Comparison of ENCODE assay signal across 1 cellular context in the genomic region with DNA sequence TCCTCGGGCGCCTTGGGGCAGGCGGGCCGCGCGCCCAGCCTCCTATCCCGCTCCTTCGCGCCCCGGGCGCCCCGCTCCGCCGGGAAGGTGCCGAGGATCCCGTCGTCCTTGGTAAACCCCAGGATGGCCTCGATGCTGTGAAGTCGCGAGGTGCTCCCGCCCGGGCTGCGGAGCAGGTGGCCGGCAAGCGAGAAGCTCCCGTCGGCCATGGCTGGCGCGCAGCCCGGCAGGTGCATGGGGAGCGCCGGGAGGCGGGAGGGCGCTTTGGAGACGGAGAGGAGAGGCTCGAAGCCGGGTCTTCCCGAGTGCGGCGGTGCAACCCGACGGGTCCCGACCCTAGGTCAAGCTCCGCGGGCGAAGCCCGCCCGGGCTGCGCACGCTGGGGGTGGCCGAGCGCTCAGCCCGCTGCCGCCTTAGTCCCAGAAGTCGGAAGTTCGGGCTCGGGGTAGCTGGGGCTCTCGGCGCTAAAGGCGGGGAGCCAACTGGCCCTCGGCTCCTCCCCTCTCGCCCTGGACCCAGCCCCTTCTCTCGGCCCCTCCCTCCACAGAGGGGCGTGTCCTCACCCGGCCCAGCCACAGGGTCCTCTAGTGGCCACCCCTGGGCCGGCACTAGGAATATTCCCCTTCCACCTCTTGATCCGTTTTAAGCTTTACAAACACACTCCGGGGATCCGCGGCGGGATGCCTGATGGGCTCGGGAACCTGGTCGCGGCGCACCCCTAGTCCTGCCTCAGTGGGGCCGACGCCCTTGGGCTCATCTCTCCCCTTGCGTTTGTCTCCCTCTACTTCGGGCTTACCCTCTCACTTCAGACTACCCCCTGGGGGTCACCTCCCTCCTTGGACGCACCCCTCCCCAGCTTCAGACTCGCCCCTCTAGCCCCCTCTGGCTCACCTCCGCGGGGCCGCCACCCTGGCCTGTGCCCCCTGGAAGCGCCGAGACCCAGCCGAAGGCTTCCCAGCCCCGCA.
A peak's percentile ranks its signal among the peaks of the same experiment; 100 is the strongest.
TF ChIP-seq lines count a peak whose summit lies in the region.

TSS of gene RAX (minus strand) at position 484 of the 965 bp plus-strand sequence. CDS start at position 236, 248 bp downstream.

TF ChIP-seq in H1, 55 proteins besides CTCF, POLR2A, EP300 and RAD21 (continues in another document):
- no peak for TF ChIP-seq JUN (IDR thresholded peaks at IDR 0.05; ENCODE audit: low read depth, low read length)
- TF ChIP-seq KDM1A (IDR thresholded peaks at IDR 0.05; ENCODE audit: borderline replicate concordance, low read length) = 0 out of 2 replicates have a peak, but pooled peaks have one; percentile 71
- TF ChIP-seq SP1 (IDR thresholded peaks at IDR 0.05; ENCODE audit: low read depth, low read length) = peak; percentile 81
- no peak for TF ChIP-seq TAF7 (optimal IDR thresholded peaks at IDR 0.05; ENCODE audit: borderline replicate concordance, low read depth, low read length)
- TF ChIP-seq YY1 (IDR thresholded peaks at IDR 0.05; ENCODE audit: low read depth, low read length) = peak; percentile 68; the same call in 1 of the 2 replicates
- no peak for TF ChIP-seq CEBPB (IDR thresholded peaks at IDR 0.05; ENCODE audit: low read depth, low read length)
- no peak for TF ChIP-seq KDM5A (IDR thresholded peaks at IDR 0.05; ENCODE audit: low read length)
- no peak for TF ChIP-seq BCL11A (IDR thresholded peaks at IDR 0.05; ENCODE audit: low read depth in 2 of 2, low read length in 2 of 2)
- no peak for TF ChIP-seq POLR2AphosphoS5 (IDR thresholded peaks at IDR 0.05; ENCODE audit: low read depth, low read length)
- TF ChIP-seq BRCA1 (IDR thresholded peaks at IDR 0.05; ENCODE audit: low read depth, low read length) = no peak
- TF ChIP-seq POU5F1 (IDR thresholded peaks at IDR 0.05; ENCODE audit: low read depth, low read length) = no peak
- TF ChIP-seq, protein P1, sequence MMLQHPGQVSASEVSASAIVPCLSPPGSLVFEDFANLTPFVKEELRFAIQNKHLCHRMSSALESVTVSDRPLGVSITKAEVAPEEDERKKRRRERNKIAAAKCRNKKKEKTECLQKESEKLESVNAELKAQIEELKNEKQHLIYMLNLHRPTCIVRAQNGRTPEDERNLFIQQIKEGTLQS (IDR thresholded peaks at IDR 0.05; ENCODE audit: insufficient read depth, low read depth, low read length) = no peak
- TF ChIP-seq NRF1 (IDR thresholded peaks at IDR 0.05; ENCODE audit: low read depth, low read length) = no peak
- TF ChIP-seq EGR1 (IDR thresholded peaks at IDR 0.05; ENCODE audit: borderline replicate concordance, low read depth, low read length) = no peak
- TF ChIP-seq SIX5 (IDR thresholded peaks at IDR 0.05; ENCODE audit: low read depth, low read length) = no peak
- no peak for TF ChIP-seq PHF8 (conservative IDR thresholded peaks at IDR 0.05; ENCODE audit: low read depth, low read length)
- TF ChIP-seq CREB1 (IDR thresholded peaks at IDR 0.05) = no peak
- peak; percentile 52; the same call in 1 of the 2 replicates for TF ChIP-seq TAF1 (IDR thresholded peaks at IDR 0.05; ENCODE audit: low read depth, low read length)
- TF ChIP-seq ZNF274 (IDR thresholded peaks at IDR 0.05; ENCODE audit: borderline replicate concordance, extremely low read depth, low read length) = no peak
- TF ChIP-seq HDAC2 (IDR thresholded peaks at IDR 0.05; ENCODE audit: borderline replicate concordance in 1 of 2, low read depth in 2 of 2, low read length in 2 of 2) = 0 out of 4 replicates have a peak, but pooled peaks of 1 of the 2 experiments have one; percentile 14
- TF ChIP-seq CBX5 (IDR thresholded peaks at IDR 0.05; ENCODE audit: low read depth, low read length) = no peak
- TF ChIP-seq RFX5 (IDR thresholded peaks at IDR 0.05; ENCODE audit: borderline replicate concordance, low read depth, low read length) = no peak
- peak; percentile 79 for TF ChIP-seq ASH2L (IDR thresholded peaks at IDR 0.05; ENCODE audit: low read length)
- no peak for TF ChIP-seq SUZ12 (IDR thresholded peaks at IDR 0.05; ENCODE audit: low read length)
- no peak for TF ChIP-seq ATF2 (IDR thresholded peaks at IDR 0.05; ENCODE audit: low read length)
- no peak for TF ChIP-seq GABPA (IDR thresholded peaks at IDR 0.05; ENCODE audit: borderline replicate concordance, insufficient read depth, low read length)
- no peak for TF ChIP-seq CBX8 (IDR thresholded peaks at IDR 0.05; ENCODE audit: borderline replicate concordance, low read depth, low read length)
- peak; percentile 84 for TF ChIP-seq RBBP5 (IDR thresholded peaks at IDR 0.05; ENCODE audit: borderline replicate concordance, low read depth, low read length)
- TF ChIP-seq FOSL1 (IDR thresholded peaks at IDR 0.05; ENCODE audit: insufficient read depth, low read depth, low read length) = no peak
- no peak for TF ChIP-seq NANOG (IDR thresholded peaks at IDR 0.05; ENCODE audit: insufficient read depth, low read depth, low read length, poor library complexity, severe bottlenecking)
- no peak for TF ChIP-seq MAFK (IDR thresholded peaks at IDR 0.05; ENCODE audit: low read depth, low read length)
- TF ChIP-seq RNF2 (IDR thresholded peaks at IDR 0.05; ENCODE audit: borderline replicate concordance, low read depth, low read length, missing control alignments, poor library complexity, severe bottlenecking) = peak; percentile 45
- TF ChIP-seq TBP (IDR thresholded peaks at IDR 0.05; ENCODE audit: low read depth, low read length) = peak; percentile 48; the same call in 1 of the 2 replicates
- TF ChIP-seq BACH1 (IDR thresholded peaks at IDR 0.05; ENCODE audit: low read length) = no peak
- peak; percentile 35 for TF ChIP-seq EZH2 (IDR thresholded peaks at IDR 0.05; ENCODE audit: low read depth, low read length, severe bottlenecking)
- TF ChIP-seq SIN3A (conservative IDR thresholded peaks at IDR 0.05 in 1 of 2, IDR thresholded peaks at IDR 0.05 in 1 of 2; ENCODE audit: low read depth in 1 of 2, low read length in 2 of 2) = 0 out of 4 replicates have a peak, but pooled peaks of 1 of the 2 experiments have one; percentile 21
- no peak for TF ChIP-seq JUND (IDR thresholded peaks at IDR 0.05; ENCODE audit: low read length)
- no peak for TF ChIP-seq RXRA (IDR thresholded peaks at IDR 0.05; ENCODE audit: insufficient read depth, low read depth, low read length)
- TF ChIP-seq, protein P2, sequence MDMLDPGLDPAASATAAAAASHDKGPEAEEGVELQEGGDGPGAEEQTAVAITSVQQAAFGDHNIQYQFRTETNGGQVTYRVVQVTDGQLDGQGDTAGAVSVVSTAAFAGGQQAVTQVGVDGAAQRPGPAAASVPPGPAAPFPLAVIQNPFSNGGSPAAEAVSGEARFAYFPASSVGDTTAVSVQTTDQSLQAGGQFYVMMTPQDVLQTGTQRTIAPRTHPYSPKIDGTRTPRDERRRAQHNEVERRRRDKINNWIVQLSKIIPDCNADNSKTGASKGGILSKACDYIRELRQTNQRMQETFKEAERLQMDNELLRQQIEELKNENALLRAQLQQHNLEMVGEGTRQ (IDR thresholded peaks at IDR 0.05; ENCODE audit: low read length) = no peak
- peak; percentile 16 for TF ChIP-seq CHD7 (IDR thresholded peaks at IDR 0.05; ENCODE audit: insufficient replicate concordance, low read length)
- 0 out of 2 replicates have a peak, but pooled peaks have one; percentile 56 for TF ChIP-seq TCF12 (IDR thresholded peaks at IDR 0.05; ENCODE audit: low read depth, low read length)
- peak; percentile 44 for TF ChIP-seq CTBP2 (IDR thresholded peaks at IDR 0.05; ENCODE audit: borderline replicate concordance, insufficient read depth, insufficient read length, low read length)
- TF ChIP-seq SRF (IDR thresholded peaks at IDR 0.05; ENCODE audit: low read depth, low read length) = no peak
- no peak for TF ChIP-seq HDAC6 (IDR thresholded peaks at IDR 0.05; ENCODE audit: low read depth, low read length)
- TF ChIP-seq, protein P3, sequence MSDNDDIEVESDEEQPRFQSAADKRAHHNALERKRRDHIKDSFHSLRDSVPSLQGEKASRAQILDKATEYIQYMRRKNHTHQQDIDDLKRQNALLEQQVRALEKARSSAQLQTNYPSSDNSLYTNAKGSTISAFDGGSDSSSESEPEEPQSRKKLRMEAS (IDR thresholded peaks at IDR 0.05) = peak; percentile 100
- TF ChIP-seq TEAD4 (IDR thresholded peaks at IDR 0.05; ENCODE audit: low read depth, low read length) = 0 out of 2 replicates have a peak, but pooled peaks have one; percentile 16
- no peak for TF ChIP-seq CHD2 (IDR thresholded peaks at IDR 0.05; ENCODE audit: low read length)
- TF ChIP-seq SP4 (IDR thresholded peaks at IDR 0.05; ENCODE audit: low read length) = no peak
- no peak for TF ChIP-seq SIRT6 (IDR thresholded peaks at IDR 0.05; ENCODE audit: low read length)
- TF ChIP-seq SP2 (IDR thresholded peaks at IDR 0.05; ENCODE audit: low read length) = no peak
- no peak for TF ChIP-seq CHD1 (IDR thresholded peaks at IDR 0.05; ENCODE audit: low read depth, low read length)
- no peak for TF ChIP-seq GTF2F1 (IDR thresholded peaks at IDR 0.05; ENCODE audit: borderline replicate concordance, low read depth, low read length)
- TF ChIP-seq SAP30 (IDR thresholded peaks at IDR 0.05; ENCODE audit: insufficient read depth, insufficient replicate concordance, low read length) = no peak
